Comparison of ENCODE assay signal across 17 cellular contexts in genomic region chr13:111938743-111939142, GRCh38.
DNase-seq lines count a peak whose midpoint lies in the region; TF ChIP-seq lines count a peak whose summit lies in the region.
"Had no signal": no experiment of that assay in that cellular context is flagged by ENCODE, and none has a peak within 500 bp of the region (broad histone marks: within the 10 kb centered on the region; RNA-seq: fewer than 3 reads in every experiment).

No MANE protein-coding gene starts in this region.

- no peak overlapping the region for H2AFZ ChIP-seq in H9 (ENCODE audit: low read length)

- H3K23ac ChIP-seq in H9 (ENCODE audit: insufficient read length, low read depth, low read length), result no peak overlapping the region

- no peak overlapping the region for H2BK20ac ChIP-seq in H9 (ENCODE audit: low read depth, low read length, poor library complexity, severe bottlenecking)

- no peak overlapping the region for H4K5ac ChIP-seq in H9 (ENCODE audit: insufficient read length, low read depth, low read length)

- no peaks in the 10 kb centered on the region for H3K9me3 ChIP-seq in H9 (ENCODE audit: control insufficient read depth, low read depth, low read length)
- H3K9me3 ChIP-seq: BLaER1, HAP-1 had no signal

- H3K14ac ChIP-seq in H9 (ENCODE audit: insufficient read depth, low read length), result no peak overlapping the region

- peaks cover 16 to 19% of the 10 kb centered on the region in 2 experiments for H3K4me1 Mint-ChIP-seq in H9
- H3K4me1 Mint-ChIP-seq: CD8-positive, alpha-beta memory T cell had no signal

- no peak overlapping the region for H2AK5ac ChIP-seq in H9 (ENCODE audit: insufficient read length, low read length)

- H4K91ac ChIP-seq in H9 (ENCODE audit: insufficient read length, low read depth, low read length), result no peak overlapping the region

- no peak overlapping the region for H3K18ac ChIP-seq in H9 (ENCODE audit: insufficient read length, low read depth, low read length)

- H3K4ac ChIP-seq in H9 (ENCODE audit: low read depth, low read length), result no peak overlapping the region

- H3K27ac ChIP-seq in H9 (ENCODE audit: insufficient read length, low read depth, low read length), result no peak overlapping the region
- H3K27ac ChIP-seq: BLaER1 had no signal

- WGBS in H9 (ENCODE audit: extremely low coverage, insufficient read length, low lambda C conversion rate), result no CpG with 5 or more reads among the region's 7 CpGs

- no peak overlapping the region for H2BK15ac ChIP-seq in H9 (ENCODE audit: low read depth, low read length)

- H3K27ac Mint-ChIP-seq in H9, result no peak overlapping the region
- H3K27ac Mint-ChIP-seq: CD8-positive, alpha-beta memory T cell had no signal

- H4K8ac ChIP-seq in H9 (replicated peaks; ENCODE audit: insufficient read length, low read depth, low read length), result no peak overlapping the region

- no peak overlapping the region for H3K4me2 ChIP-seq in H9 (ENCODE audit: insufficient read depth, insufficient read length, low read length)
- H3K4me2 ChIP-seq: BLaER1 had no signal

- H3K56ac ChIP-seq in H9 (ENCODE audit: insufficient read length, low read depth, low read length), result no peak overlapping the region

- no peaks in the 10 kb centered on the region for H3K23me2 ChIP-seq in H9 (ENCODE audit: insufficient read length, low read depth, low read length, poor library complexity, severe bottlenecking)

- no peaks in the 10 kb centered on the region for H3K79me1 ChIP-seq in H9 (ENCODE audit: insufficient read depth, low read depth, low read length, poor library complexity, severe bottlenecking)

- H3K36me3 Mint-ChIP-seq in H9 (ENCODE audit: insufficient read depth in 1 of 3, low read depth in 3 of 3), result no peaks in the 10 kb centered on the region; a peak in 1 of 7 replicates
- H3K36me3 Mint-ChIP-seq: CD8-positive, alpha-beta memory T cell had no signal

- no peaks in the 10 kb centered on the region for H3K27me3 ChIP-seq in H9 (ENCODE audit: insufficient read depth, low read length)
- H3K27me3 ChIP-seq: BLaER1 had no signal

- no peak for TF ChIP-seq CTCF in H9 (conservative IDR thresholded peaks at IDR 0.05)

- no peaks in the 10 kb centered on the region for H3K79me2 ChIP-seq in H9 (ENCODE audit: insufficient read depth, low read length)

- no peaks in the 10 kb centered on the region for H3K4me1 ChIP-seq in H9 (ENCODE audit: insufficient read depth, low read length)
- H3K4me1 ChIP-seq: Caco-2, HAP-1 had no signal

- H3T11ph ChIP-seq in H9 (ENCODE audit: low read length), result no peak overlapping the region

- peaks cover 58% of the 10 kb centered on the region for H3K27me3 Mint-ChIP-seq in H9 (ENCODE audit: low read depth)

- H4K20me1 ChIP-seq in H9 (ENCODE audit: control insufficient read depth, insufficient read depth, insufficient read length), result no peaks in the 10 kb centered on the region
- H4K20me1 ChIP-seq: BLaER1 had no signal

- H2BK12ac ChIP-seq in H9 (ENCODE audit: insufficient read length, low read depth, low read length), result no peak overlapping the region

- no peak overlapping the region for H3K4me3 Mint-ChIP-seq in H9
- H3K4me3 Mint-ChIP-seq: CD8-positive, alpha-beta memory T cell had no signal

- DNase-seq in NCI-H2107 treated with DMSO at 0.1 percent for 48 hours (lab: John Stamatoyannopoulos, UW; ENCODE audit: unreplicated experiment), result peak; percentile 57
- no peak for DNase-seq in NCI-H2107 (lab: John Stamatoyannopoulos, UW)
- DNase-seq in H9, result peak; percentile 14
- DNase-seq in NCI-H774 (lab: John Stamatoyannopoulos, UW), result peak; percentile 41
- peak; percentile 49 for DNase-seq in mesenteric fat pad (ENCODE audit: low spot score)
- DNase-seq in NOMO-1 treated with DMSO at 0.1 percent for 48 hours (lab: John Stamatoyannopoulos, UW; ENCODE audit: unreplicated experiment), result no peak
- no peak for DNase-seq in activated CD4-positive, alpha-beta T cell treated with anti-CD3 and anti-CD28 coated beads, Interleukin-2, amount 50 U/mL, for 4 hours
- no peak for DNase-seq in activated CD4-positive, alpha-beta T cell treated with anti-CD3 and anti-CD28 coated beads for 4 hours
- DNase-seq: 8988T; AML-193; Caco-2; CD8-positive, alpha-beta memory T cell; DND-41; GDM1; GOT3 had no signal

- H2BK120ac ChIP-seq in H9 (ENCODE audit: low read depth, low read length, poor library complexity, severe bottlenecking), result no peak overlapping the region

- no peak overlapping the region for H2BK5ac ChIP-seq in H9 (ENCODE audit: insufficient read length, low read length)

- no peak overlapping the region for H3K9ac ChIP-seq in H9 (ENCODE audit: extremely low read depth, insufficient read length, low read length)
- H3K9ac ChIP-seq: BLaER1 had no signal

- H3K9me3 Mint-ChIP-seq in H9, result peaks cover 0 to 1% of the 10 kb centered on the region in 2 experiments; a peak in 3 of 5 replicates

Comparison
In these comparisons a context has a peak if more than half of its experiments do, and no peak if none do; other contexts are left out.
1. DNase-seq: peak in NCI-H2107 treated with DMSO at 0.1 percent for 48 hours (single experiment), H9 (single experiment), NCI-H774 (single experiment) and mesenteric fat pad (single experiment); none in NCI-H2107 (single experiment), NOMO-1 treated with DMSO at 0.1 percent for 48 hours (single experiment), activated CD4-positive, alpha-beta T cell treated with anti-CD3 and anti-CD28 coated beads, Interleukin-2, amount 50 U/mL, for 4 hours (0 of 2) and activated CD4-positive, alpha-beta T cell treated with anti-CD3 and anti-CD28 coated beads for 4 hours (0 of 2).